Comparison of ENCODE assay signal across 21 cellular contexts in genomic region chr1:17924578-17924977, GRCh38.
DNase-seq lines count a peak whose midpoint lies in the region; ATAC-seq, FAIRE-seq and TF ChIP-seq lines count a peak whose summit lies in the region.
"Had no signal": no experiment of that assay in that cellular context is flagged by ENCODE, and none has a peak within 500 bp of the region (broad histone marks: within the 10 kb centered on the region; RNA-seq: fewer than 3 reads in every experiment).

No MANE protein-coding gene starts in this region.

- H3K9ac ChIP-seq in K562 (ENCODE audit: insufficient read depth in 1 of 2, low read depth in 2 of 2, low read length in 2 of 2) = no peak overlapping the region
- H3K9ac ChIP-seq: BLaER1 had no signal

- TF ChIP-seq RAD21 in K562 (CRISPR knock-in tag; conservative IDR thresholded peaks at IDR 0.05 in 1 of 2, IDR thresholded peaks at IDR 0.05 in 1 of 2) = no peak

- H3K4me1 ChIP-seq in K562 (replicated peaks in 1 of 2; ENCODE audit: control insufficient read depth in 2 of 2, insufficient read depth in 2 of 2, low read length in 2 of 2) = no peaks in the 10 kb centered on the region
- no peaks in the 10 kb centered on the region for H3K4me1 ChIP-seq in spleen
- H3K4me1 ChIP-seq: BLaER1 had no signal

- H3K27me3 ChIP-seq in K562 (ENCODE audit: control insufficient read depth in 2 of 2, insufficient read depth in 2 of 2, low read length in 2 of 2) = no peaks in the 10 kb centered on the region; a peak in 1 of 5 replicates
- H3K27me3 ChIP-seq in spleen (replicated peaks in 1 of 7) = peaks cover 0 to 97% (median 5%) of the 10 kb centered on the region in 7 donors
- H3K27me3 ChIP-seq: BLaER1 had no signal

- no peak for FAIRE-seq in K562 (lab: Jason Lieb, UNC)
- FAIRE-seq: GM12892, GM18507, HTR-8/SVneo had no signal

- H2AFZ ChIP-seq in K562 (ENCODE audit: low read depth, low read length) = no peak overlapping the region

- intact Hi-C loops in K562 (cut with micrococcal nuclease) (loop anchor here (5.0 kb wide), 2 partner anchors 262 to 378 kb away; no protein-coding TSS in a partner anchor), spleen (cut with DNase I; ENCODE audit: low total_unique reads) (no loop called here)

- no peaks in the 10 kb centered on the region for H3K79me2 ChIP-seq in K562 (ENCODE audit: control insufficient read depth, insufficient read depth, low read length)

- TF ChIP-seq CTCF in K562 (IDR thresholded peaks at IDR 0.05 in 2 of 3, conservative IDR thresholded peaks at IDR 0.05 in 1 of 3; ENCODE audit: insufficient read depth in 2 of 3, low read depth in 1 of 3, low read length in 3 of 3) (no peak), spleen (IDR thresholded peaks at IDR 0.05 in 8 of 11, conservative IDR thresholded peaks at IDR 0.05 in 3 of 11) (no peak)

- BruUV-seq in K562 (replicated peaks; lab: Mats Ljungman, UMichigan) = no TSS peak

- H3K27ac ChIP-seq in K562 (ENCODE audit: extremely low read depth, low read depth, low read length) (no peak overlapping the region), spleen (no peak overlapping the region)
- H3K27ac ChIP-seq: 22Rv1, BLaER1 had no signal

- no peaks in the 10 kb centered on the region for H3K9me3 ChIP-seq in K562 (replicated peaks; ENCODE audit: control insufficient read depth, insufficient read depth, low read depth, low read length)
- no peaks in the 10 kb centered on the region for H3K9me3 ChIP-seq in spleen
- H3K9me3 ChIP-seq: BLaER1 had no signal

- peaks cover 7% of the 10 kb centered on the region for H4K20me1 ChIP-seq in K562 (replicated peaks; ENCODE audit: control insufficient read depth, insufficient read depth, low read length)

- TF ChIP-seq POLR2A in K562 (conservative IDR thresholded peaks at IDR 0.05) = no peak
- no peak for TF ChIP-seq POLR2A in spleen (IDR thresholded peaks at IDR 0.05)

- CTCF ChIA-PET in K562 (lab: Yijun Ruan, JAX; ENCODE audit: low intra/inter-chr PET ratio) = no interaction called here

- H3K9me1 ChIP-seq in K562 (ENCODE audit: control insufficient read depth, insufficient read depth, low read length) = peaks cover 3% of the 10 kb centered on the region

- no peak overlapping the region for H3K4me3 ChIP-seq in K562
- H3K4me3 ChIP-seq in spleen = no peak overlapping the region
- H3K4me3 ChIP-seq: BLaER1, GM23338 had no signal

- H3K4me2 ChIP-seq in K562 (ENCODE audit: insufficient read depth, low read length) = no peak overlapping the region
- H3K4me2 ChIP-seq: BLaER1, GM23338 had no signal

- no peak for ATAC-seq in K562
- no peak for ATAC-seq in GM18867 (IDR thresholded peaks at IDR 0.05; ENCODE audit: unreplicated experiment)
- ATAC-seq: CD8-positive, alpha-beta T cell; HCT116 had no signal

- DNase-seq in DMS 273 (lab: John Stamatoyannopoulos, UW; ENCODE audit: unreplicated experiment) = peak; percentile 22
- no peak for DNase-seq in DMS 273 treated with DMSO at 0.1 percent for 48 hours (lab: John Stamatoyannopoulos, UW)
- DNase-seq in NAMALWA (ENCODE audit: low spot score) = peak; percentile 9
- DNase-seq in K562 (ENCODE audit: extremely low read depth in 1 of 4, low spot score in 3 of 4) = peak in 1 of 4 experiments; percentile 17
- DNase-seq in spleen = peak; percentile 28
- DNase-seq in DMS53 (lab: John Stamatoyannopoulos, UW) = no peak
- DNase-seq: Calu3; CD8-positive, alpha-beta T cell; DMS79; GDM1; H7; HFFc6; IMR-90 had no signal

- TF ChIP-seq EP300 in K562 (IDR thresholded peaks at IDR 0.05; ENCODE audit: low read length) = no peak

- H3K36me3 ChIP-seq in K562 (ENCODE audit: control insufficient read depth, insufficient read depth, low read length) (no peaks in the 10 kb centered on the region), spleen (no peaks in the 10 kb centered on the region)
- H3K36me3 ChIP-seq: BLaER1 had no signal

- in situ Hi-C loops in K562 (cut with MboI) = loop anchor here (10.0 kb wide), 1 partner anchor 180 kb away; the partner anchor contains the start of gene IGSF21

- POLR2A ChIA-PET in K562 (lab: Yijun Ruan, JAX) = interaction anchor here (1.4 kb wide), 1 partner anchor 10 kb away, joined by 3 read pairs; no protein-coding TSS in a partner anchor

TF ChIP-seq in K562, 482 proteins besides CTCF, POLR2A, EP300 and RAD21:
- TF ChIP-seq PML (IDR thresholded peaks at IDR 0.05; ENCODE audit: low read length) = no peak
- TF ChIP-seq MEF2D (tag; conservative IDR thresholded peaks at IDR 0.05; ENCODE audit: low read depth) = no peak
- peak; percentile 24 for TF ChIP-seq ZFP36 (IDR thresholded peaks at IDR 0.05; ENCODE audit: low read depth, low read length, partially characterized antibody)
- no peak for TF ChIP-seq ZNF197 (CRISPR knock-in tag; IDR thresholded peaks at IDR 0.05; ENCODE audit: low read depth)
- TF ChIP-seq HIVEP1 (CRISPR knock-in tag; IDR thresholded peaks at IDR 0.05) = no peak
- TF ChIP-seq, protein P1, sequence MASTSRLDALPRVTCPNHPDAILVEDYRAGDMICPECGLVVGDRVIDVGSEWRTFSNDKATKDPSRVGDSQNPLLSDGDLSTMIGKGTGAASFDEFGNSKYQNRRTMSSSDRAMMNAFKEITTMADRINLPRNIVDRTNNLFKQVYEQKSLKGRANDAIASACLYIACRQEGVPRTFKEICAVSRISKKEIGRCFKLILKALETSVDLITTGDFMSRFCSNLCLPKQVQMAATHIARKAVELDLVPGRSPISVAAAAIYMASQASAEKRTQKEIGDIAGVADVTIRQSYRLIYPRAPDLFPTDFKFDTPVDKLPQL (IDR thresholded peaks at IDR 0.05; ENCODE audit: extremely low read depth, insufficient read length) = no peak
- TF ChIP-seq CSDE1 (IDR thresholded peaks at IDR 0.05) = no peak
- TF ChIP-seq USF2 (CRISPR knock-in tag; IDR thresholded peaks at IDR 0.05) = peak; percentile 41
- no peak for TF ChIP-seq ZSCAN32 (CRISPR knock-in tag; IDR thresholded peaks at IDR 0.05)
- TF ChIP-seq, protein P2, sequence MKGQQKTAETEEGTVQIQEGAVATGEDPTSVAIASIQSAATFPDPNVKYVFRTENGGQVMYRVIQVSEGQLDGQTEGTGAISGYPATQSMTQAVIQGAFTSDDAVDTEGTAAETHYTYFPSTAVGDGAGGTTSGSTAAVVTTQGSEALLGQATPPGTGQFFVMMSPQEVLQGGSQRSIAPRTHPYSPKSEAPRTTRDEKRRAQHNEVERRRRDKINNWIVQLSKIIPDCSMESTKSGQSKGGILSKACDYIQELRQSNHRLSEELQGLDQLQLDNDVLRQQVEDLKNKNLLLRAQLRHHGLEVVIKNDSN (CRISPR knock-in tag; IDR thresholded peaks at IDR 0.05) = 0 out of 2 replicates have a peak, but pooled peaks have one; percentile 9
TF ChIP-seq in K562: peak in this region for 3.

Comparison
In these comparisons a context has a peak if more than half of its experiments do, and no peak if none do; other contexts are left out.
1. DNase-seq: peak in DMS 273 (single experiment), NAMALWA (single experiment) and spleen (single experiment); none in DMS 273 treated with DMSO at 0.1 percent for 48 hours (single experiment) and DMS53 (single experiment).